1 cellular context compared by ENCODE assay signal in the genomic region with DNA sequence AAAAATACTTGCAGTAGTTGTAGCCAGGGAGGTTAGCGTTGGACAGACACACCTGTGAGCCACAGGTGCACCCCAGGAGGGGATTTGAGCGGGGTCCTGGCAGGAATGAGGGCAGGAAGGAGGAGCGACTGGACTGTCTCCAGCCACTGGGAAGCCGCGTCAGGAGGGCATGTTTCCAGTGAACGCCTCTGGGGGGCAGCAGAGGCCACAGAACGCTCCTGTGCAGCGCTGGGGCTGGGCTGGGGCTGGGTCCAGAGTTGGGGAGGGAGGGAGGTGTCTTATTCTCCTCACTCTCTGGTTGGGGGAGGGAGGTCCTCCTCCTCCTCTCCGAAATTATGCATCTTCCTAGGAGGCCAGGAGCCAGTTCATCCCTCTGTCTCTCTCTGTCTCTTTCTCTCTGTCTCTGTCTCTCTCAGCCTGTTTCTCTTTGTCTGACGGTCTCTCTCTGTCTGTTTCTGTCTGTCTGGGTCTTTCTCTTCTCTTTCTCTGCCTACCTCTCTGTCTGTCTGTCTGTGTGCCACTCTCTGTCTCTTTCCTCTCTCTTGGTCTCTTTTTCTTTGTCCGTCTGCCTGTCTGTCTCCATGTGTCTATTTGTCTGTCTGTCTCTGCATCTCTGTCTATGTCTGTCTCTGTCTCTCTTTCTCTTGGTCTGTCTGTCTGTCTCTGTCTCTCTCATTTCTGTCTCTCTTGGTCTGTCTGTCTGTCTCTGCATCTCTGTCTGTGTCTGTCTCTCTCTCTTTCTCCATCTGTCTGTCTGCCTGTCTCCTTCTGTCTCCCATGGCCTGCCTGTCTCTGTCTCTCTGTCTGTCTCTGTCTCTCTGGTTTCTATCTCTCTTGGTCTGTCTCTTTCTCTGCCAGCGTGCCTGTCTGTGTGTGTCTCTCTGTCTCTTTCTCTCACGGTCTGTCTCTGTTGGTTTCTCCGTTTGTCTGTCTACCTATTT.
TF ChIP-seq lines count a peak whose summit lies in the region.

No MANE protein-coding gene starts in this region.

TF ChIP-seq in liver, 16 proteins besides CTCF, POLR2A, EP300 and RAD21 (continued from another document):
- no peak for TF ChIP-seq FOXA1 (IDR thresholded peaks at IDR 0.05)
- TF ChIP-seq HNF4G (IDR thresholded peaks at IDR 0.05) = no peak
